ENCODE assay signal across 17 cellular contexts in genomic region chr9:130480673-130481072, GRCh38. TPM values are rescaled to one million over a fixed set of nuclear protein-coding genes. Genes with fewer than 3 reads are reported as not detected.
A peak's percentile ranks its signal among the peaks of the same experiment; 100 is the strongest.
DNase-seq lines count a peak whose midpoint lies in the region; ATAC-seq, FAIRE-seq and TF ChIP-seq lines count a peak whose summit lies in the region.
"Had no signal": no experiment of that assay in that cellular context is flagged by ENCODE, and none has a peak within 500 bp of the region (broad histone marks: within the 10 kb centered on the region; RNA-seq: fewer than 3 reads in every experiment).

No MANE protein-coding gene starts in this region.

- no peak for FAIRE-seq in keratinocyte (lab: Jason Lieb, UNC)

- ATAC-seq in GM19467 (IDR thresholded peaks at IDR 0.05; ENCODE audit: unreplicated experiment): no peak
- ATAC-seq in GM18498 (IDR thresholded peaks at IDR 0.05; ENCODE audit: unreplicated experiment): no peak
- ATAC-seq in GM19035 (IDR thresholded peaks at IDR 0.05; ENCODE audit: unreplicated experiment): no peak
- ATAC-seq: activated CD4-positive, CD25-positive, alpha-beta regulatory T cell treated with anti-CD3 and anti-CD28 coated beads, Interleukin-2, amount 50 U/mL, for 24 hours had no signal

- H3K27ac ChIP-seq in 22Rv1: no peak overlapping the region
- no peak overlapping the region for H3K27ac ChIP-seq in keratinocyte (ENCODE audit: control insufficient read depth, insufficient read depth, low read length)
- H3K27ac ChIP-seq in breast epithelium: no peak overlapping the region
- H3K27ac ChIP-seq: testis had no signal

- TF ChIP-seq EP300 in Ishikawa (IDR thresholded peaks at IDR 0.05; ENCODE audit: borderline replicate concordance): no peak

- H4K20me1 ChIP-seq in keratinocyte (ENCODE audit: control insufficient read depth, extremely low read depth, insufficient read depth, low read length): no peaks in the 10 kb centered on the region

- no peaks in the 10 kb centered on the region for H3K27me3 ChIP-seq in keratinocyte (ENCODE audit: control insufficient read depth, extremely low read depth, insufficient read depth, low read length)
- H3K27me3 ChIP-seq in breast epithelium: no peaks in the 10 kb centered on the region
- H3K27me3 ChIP-seq: testis had no signal

- no peaks in the 10 kb centered on the region for H3K79me2 ChIP-seq in keratinocyte (ENCODE audit: control insufficient read depth, insufficient read depth, low read length)

- H3K36me3 ChIP-seq in keratinocyte (ENCODE audit: control insufficient read depth in 2 of 2, extremely low read depth in 1 of 2, insufficient read depth in 2 of 2, low read length in 2 of 2) (no peaks in the 10 kb centered on the region), breast epithelium (no peaks in the 10 kb centered on the region)

- TF ChIP-seq RAD21 in Ishikawa (IDR thresholded peaks at IDR 0.05; ENCODE audit: low read depth): peak; percentile 44; the same call in 1 of the 2 replicates

- dilution Hi-C loops in keratinocyte (cut with MboI; ENCODE audit: extremely low pct_ligation_motif_present, low sequenced_read_pairs): no loop called here

- DNase-seq in cardiac fibroblast (ENCODE audit: low read depth in 2 of 2) (no peak), keratinocyte (ENCODE audit: low read depth, low spot score) (no peak), breast epithelium (ENCODE audit: low spot score in 2 of 2) (no peak)
- DNase-seq: activated T-cell treated with anti-CD3 and anti-CD28 coated beads, Interleukin-2, amount 50 U/mL, for 1 hour; Calu3; effector memory CD4-positive, alpha-beta T cell; NCI-H2029; NCI-H748 treated with DMSO at 0.1 percent for 48 hours; occipital lobe; testis had no signal

- TF ChIP-seq CTCF in 22Rv1 (IDR thresholded peaks at IDR 0.05) (peak; percentile 56), cardiac fibroblast (IDR thresholded peaks at IDR 0.05; ENCODE audit: low read depth, low read length) (peak; percentile 3), keratinocyte (optimal IDR thresholded peaks at IDR 0.05 in 1 of 3, IDR thresholded peaks at IDR 0.05 in 1 of 3, conservative IDR thresholded peaks at IDR 0.05 in 1 of 3; ENCODE audit: extremely low read depth in 1 of 3, insufficient read depth in 2 of 3, low read length in 3 of 3) (peak in 2 of 3 experiments; percentile 31 to 45), breast epithelium (IDR thresholded peaks at IDR 0.05) (no peak)

- no peaks in the 10 kb centered on the region for H3K9me3 ChIP-seq in keratinocyte (ENCODE audit: control insufficient read depth, low read depth, low read length)
- no peaks in the 10 kb centered on the region for H3K9me3 ChIP-seq in breast epithelium
- H3K9me3 ChIP-seq: testis had no signal

- no peaks in the 10 kb centered on the region for H3K9me1 ChIP-seq in keratinocyte (ENCODE audit: control insufficient read depth, extremely low read depth, insufficient read depth, low read length)

- no peak for TF ChIP-seq POLR2A in breast epithelium (IDR thresholded peaks at IDR 0.05)

- intact Hi-C loops in breast epithelium (cut with DNase I; ENCODE audit: low total_unique reads): no loop called here

- no peaks in the 10 kb centered on the region for H3K4me1 ChIP-seq in keratinocyte (ENCODE audit: control insufficient read depth, extremely low read depth, insufficient read depth, low read length)
- H3K4me1 ChIP-seq in breast epithelium: no peaks in the 10 kb centered on the region
- H3K4me1 ChIP-seq: testis had no signal

- H3K4me3 ChIP-seq in cardiac fibroblast (replicated peaks in 1 of 2; ENCODE audit: low read depth in 2 of 2, low read length in 2 of 2): no peak overlapping the region
- H3K4me3 ChIP-seq in keratinocyte (ENCODE audit: control insufficient read depth in 2 of 3, extremely low read depth in 1 of 3, insufficient read depth in 2 of 3, low read depth in 1 of 3, low read length in 3 of 3): no peak overlapping the region
- H3K4me3 ChIP-seq in breast epithelium: no peak overlapping the region
- H3K4me3 ChIP-seq: lung, testis had no signal

- H2AFZ ChIP-seq in keratinocyte (ENCODE audit: control insufficient read depth, low read length): no peak overlapping the region

- H3K4me2 ChIP-seq in keratinocyte (ENCODE audit: control insufficient read depth, extremely low read depth, insufficient read depth, low read depth, low read length): no peak overlapping the region

- H3K9ac ChIP-seq in keratinocyte (ENCODE audit: control insufficient read depth, extremely low read depth, insufficient read depth, low read length): no peak overlapping the region

TF ChIP-seq in Ishikawa, 13 proteins besides CTCF, POLR2A, EP300 and RAD21:
- TF ChIP-seq TEAD4 (IDR thresholded peaks at IDR 0.05) (no peak), EGR1 (IDR thresholded peaks at IDR 0.05) (no peak), REST (IDR thresholded peaks at IDR 0.05; ENCODE audit: low read depth) (no peak), ZBTB7A (IDR thresholded peaks at IDR 0.05; ENCODE audit: low read depth) (no peak), FOXM1 (IDR thresholded peaks at IDR 0.05; ENCODE audit: borderline replicate concordance, low read depth) (no peak), USF1 (IDR thresholded peaks at IDR 0.05) (no peak), CEBPB (IDR thresholded peaks at IDR 0.05) (no peak), YY1 (IDR thresholded peaks at IDR 0.05; ENCODE audit: low read depth) (no peak), TCF12 (IDR thresholded peaks at IDR 0.05; ENCODE audit: low read depth) (no peak), MAX (IDR thresholded peaks at IDR 0.05) (no peak), TAF1 (IDR thresholded peaks at IDR 0.05; ENCODE audit: low read depth) (no peak), NFIC (IDR thresholded peaks at IDR 0.05) (no peak), CREB1 (IDR thresholded peaks at IDR 0.05; ENCODE audit: low read depth) (no peak)

RNA-seq across cellular contexts. Expression of gene ASS1, which starts 35.9 kb away (rescaled TPM):
- 23.7 to 165 TPM (median 52.4 TPM) in 3 replicates for polyA plus RNA-seq in keratinocyte
- polyA plus RNA-seq in keratinocyte (2011; ENCODE audit: low read depth): 71.7 TPM
- polyA plus RNA-seq in keratinocyte (2011; cell fraction: cytosol; rRNA removed): 132 and 143 TPM in 2 replicates
- polyA plus RNA-seq in keratinocyte (2011; cell fraction: nucleus; rRNA removed): 63.8 and 83.2 TPM in 2 replicates
- polyA plus RNA-seq in keratinocyte (2012; ENCODE audit: low replicate concordance): 20.0 and 238 TPM in 2 replicates
- 14.8 to 109 TPM (median 33.0 TPM) in 3 replicates for polyA minus RNA-seq in keratinocyte
- polyA minus RNA-seq in keratinocyte (2011; cell fraction: cytosol; rRNA and poly(A)+ RNA removed): 79.4 TPM
- polyA minus RNA-seq in keratinocyte (2011; cell fraction: nucleus; rRNA and poly(A)+ RNA removed): 21.1 and 26.4 TPM in 2 replicates
- 100 to 1,000 TPM; 167 to 514 (median 190) TPM for total RNA-seq in breast epithelium

Comparison
In these comparisons a context has a peak if more than half of its experiments do, and no peak if none do; other contexts are left out.
1. CTCF ChIP-seq: peak in 22Rv1 (single experiment), cardiac fibroblast (single experiment) and keratinocyte (2 of 3); none in breast epithelium (0 of 3).